Comparison of ENCODE assay signal across 17 cellular contexts in the genomic region with DNA sequence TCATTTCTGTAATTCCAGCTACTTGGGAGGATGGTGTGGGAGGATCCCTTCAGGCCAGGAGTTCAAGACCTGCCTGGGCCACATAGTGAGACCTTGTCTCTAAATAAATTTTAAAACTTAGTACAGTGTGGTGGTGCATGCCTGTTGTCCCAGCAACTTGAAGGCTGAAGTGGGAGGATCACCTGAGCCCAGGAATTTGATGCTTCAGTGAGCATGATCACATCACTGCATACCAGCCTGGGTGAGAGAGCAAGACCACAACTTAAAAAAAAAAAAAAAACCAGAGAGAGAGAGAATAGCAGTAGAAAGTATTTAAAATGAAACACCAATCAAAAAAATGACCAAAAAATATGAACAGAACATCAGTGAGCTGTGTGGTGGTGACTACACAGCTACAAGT. TPM values are rescaled to one million over a fixed set of nuclear protein-coding genes. Genes with fewer than 3 reads are reported as not detected.
DNase-seq lines count a peak whose midpoint lies in the region; ATAC-seq and TF ChIP-seq lines count a peak whose summit lies in the region.
"Had no signal": no experiment of that assay in that cellular context is flagged by ENCODE, and none has a peak within 500 bp of the region (broad histone marks: within the 10 kb centered on the region; RNA-seq: fewer than 3 reads in every experiment).

No MANE protein-coding gene starts in this region.

- peak overlapping the region; percentile 12 for H3K27ac Mint-ChIP-seq in nephron progenitor cell
- H3K27ac Mint-ChIP-seq: CD14-positive monocyte; CD8-positive, alpha-beta T cell; H9 had no signal

- no peak overlapping the region for H3K4me3 Mint-ChIP-seq in nephron progenitor cell
- H3K4me3 Mint-ChIP-seq: CD14-positive monocyte; CD8-positive, alpha-beta T cell; H9 had no signal

- H3K9me3 Mint-ChIP-seq in nephron progenitor cell = peaks cover 49% of the 10 kb centered on the region

- peaks cover 12% of the 10 kb centered on the region for H3K36me3 Mint-ChIP-seq in nephron progenitor cell (ENCODE audit: low read depth)
- H3K36me3 Mint-ChIP-seq: CD14-positive monocyte had no signal

- H3K4me1 Mint-ChIP-seq in nephron progenitor cell = peaks cover 5% of the 10 kb centered on the region
- H3K4me1 Mint-ChIP-seq: CD14-positive monocyte, H9 had no signal

- peaks cover 17% of the 10 kb centered on the region for H3K27me3 Mint-ChIP-seq in nephron progenitor cell (ENCODE audit: low read depth, poor library complexity)

- no peak for TF ChIP-seq CTCF in nephron progenitor cell (IDR thresholded peaks at IDR 0.05)

- no peak for ATAC-seq in HG02588 (IDR thresholded peaks at IDR 0.05; ENCODE audit: unreplicated experiment)
- ATAC-seq: A549; CD8-positive, alpha-beta T cell had no signal

- no peak overlapping the region for H3K27ac ChIP-seq in caudate nucleus (ENCODE audit: low read depth, low read length)
- H3K27ac ChIP-seq: A549 had no signal

- DNase-seq in HK-2 (ENCODE audit: unreplicated experiment) (peak; percentile 60), M059J (ENCODE audit: low read depth) (peak; percentile 55), glomerular visceral epithelial cell (ENCODE audit: extremely low spot score) (peak; percentile 86), nephron progenitor cell (no peak), caudate nucleus (lab: John Stamatoyannopoulos, UW) (no peak), NCI-H82 (lab: John Stamatoyannopoulos, UW) (no peak)
- no peak for DNase-seq in activated CD8-positive, alpha-beta memory T cell treated with anti-CD3 and anti-CD28 coated beads for 24 hours
- DNase-seq: CD8-positive, alpha-beta T cell; COR-L47; EL; GOT3; H9; IMR-90; KG1 had no signal

RNA-seq across cellular contexts. Expression of gene ZNF823, which starts 7.1 kb away (rescaled TPM):
- 10.1 and 17.0 TPM in 2 replicates for total RNA-seq in M059J (2014; rRNA removed; shearing (Covaris generic))

RNA-seq across cellular contexts. Expression of gene ZNF441, which starts 20.9 kb away (rescaled TPM):
- 3.9 and 4.8 TPM in 2 replicates for total RNA-seq in M059J (2014; rRNA removed; shearing (Covaris generic))

RNA-seq across cellular contexts. Expression of gene ZNF491, which starts 52.5 kb away (rescaled TPM):
- total RNA-seq in M059J (2014; rRNA removed; shearing (Covaris generic)) = 0.39 and 0.64 TPM in 2 replicates

Comparison
In these comparisons a context has a peak if more than half of its experiments do, and no peak if none do; other contexts are left out.
1. DNase-seq: peak in HK-2 (single experiment), M059J (single experiment) and glomerular visceral epithelial cell (single experiment); none in nephron progenitor cell (single experiment), caudate nucleus (0 of 61), activated CD8-positive, alpha-beta memory T cell treated with anti-CD3 and anti-CD28 coated beads for 24 hours (single experiment) and NCI-H82 (single experiment).